ENCODE assay signal across 9 cellular contexts in genomic region chr16:53892155-53892554, GRCh38.
DNase-seq lines count a peak whose midpoint lies in the region; ATAC-seq and TF ChIP-seq lines count a peak whose summit lies in the region.
"Had no signal": no experiment of that assay in that cellular context is flagged by ENCODE, and none has a peak within 500 bp of the region (broad histone marks: within the 10 kb centered on the region; RNA-seq: fewer than 3 reads in every experiment).

No MANE protein-coding gene starts in this region.

- in situ Hi-C loops in HAP-1 (cut with MboI; ENCODE audit: low sequenced_read_pairs), result loop anchor here (10.0 kb wide), 1 partner anchor 337 kb away; no protein-coding TSS in a partner anchor

- no peaks in the 10 kb centered on the region for H3K9me3 ChIP-seq in HAP-1

- H3K36me3 ChIP-seq in HAP-1 (replicated peaks), result no peaks in the 10 kb centered on the region

- ATAC-seq in omental fat pad (ENCODE audit: low FRiP score) (peak; percentile 55), HG03196 (IDR thresholded peaks at IDR 0.05; ENCODE audit: unreplicated experiment) (no peak), GM21526 (IDR thresholded peaks at IDR 0.05; ENCODE audit: low FRiP score, unreplicated experiment) (no peak)

- DNase-seq in CMK (ENCODE audit: low read depth) (peak; percentile 27), HAP-1 (ENCODE audit: low spot score in 2 of 2) (peak; percentile 50 to 75), NCI-H774 (lab: John Stamatoyannopoulos, UW) (peak; percentile 34), activated T-cell treated with anti-CD3 and anti-CD28 coated beads for 4 hours (peak; percentile 23), fibroblast of villous mesenchyme (ENCODE audit: low read depth) (peak; percentile 91), omental fat pad (ENCODE audit: low spot score) (peak; percentile 26)
- DNase-seq: activated B cell treated with CpG ODN at 0.5 μM for 24 hours had no signal

- peaks cover 12% of the 10 kb centered on the region for H3K4me1 ChIP-seq in HAP-1

- H3K27me3 ChIP-seq in HAP-1 (ENCODE audit: low read depth), result no peaks in the 10 kb centered on the region

- TF ChIP-seq CTCF in fibroblast of villous mesenchyme (IDR thresholded peaks at IDR 0.05; ENCODE audit: insufficient read depth, low read depth, low read length) (peak; percentile 76), omental fat pad (IDR thresholded peaks at IDR 0.05) (peak in 1 of 3 donors; percentile 15)

- H3K4me3 ChIP-seq in HAP-1, result no peak overlapping the region
- no peak overlapping the region for H3K4me3 ChIP-seq in fibroblast of villous mesenchyme (ENCODE audit: low read depth, low read length)

Comparison
In these comparisons a context has a peak if more than half of its experiments do, and no peak if none do; other contexts are left out.
1. DNase-seq: peak in every context shown above with its lines; median percentile 91 in fibroblast of villous mesenchyme; 62 in HAP-1; 34 in NCI-H774; 27 in CMK; 26 in omental fat pad; 23 in activated T-cell treated with anti-CD3 and anti-CD28 coated beads for 4 hours.